9 cellular contexts compared by ENCODE assay signal in the genomic region with DNA sequence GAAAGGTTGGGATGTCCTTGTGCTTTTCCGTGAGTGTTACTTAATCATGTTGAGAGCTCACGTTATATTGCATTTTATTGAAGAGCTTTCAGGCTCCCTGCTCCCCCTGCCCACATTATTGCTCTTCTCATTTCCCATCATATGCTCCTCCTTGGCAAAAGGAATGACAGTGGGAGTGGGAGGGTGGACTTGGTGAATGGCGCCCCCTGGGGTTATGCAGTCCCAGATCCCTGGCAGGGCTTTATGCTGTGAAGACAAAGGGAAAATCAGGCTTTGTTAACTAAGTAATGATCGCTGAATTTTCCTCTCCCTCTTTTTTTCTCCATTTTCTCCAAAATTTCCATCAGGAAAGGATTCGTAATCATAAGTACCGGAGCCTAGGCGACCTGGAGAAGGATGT.
A peak's percentile ranks its signal among the peaks of the same experiment; 100 is the strongest.
DNase-seq lines count a peak whose midpoint lies in the region; ATAC-seq and TF ChIP-seq lines count a peak whose summit lies in the region.
"Had no signal": no experiment of that assay in that cellular context is flagged by ENCODE, and none has a peak within 500 bp of the region (broad histone marks: within the 10 kb centered on the region; RNA-seq: fewer than 3 reads in every experiment).

No MANE protein-coding gene starts in this region.

- H3K27me3 ChIP-seq in thoracic aorta (replicated peaks; ENCODE audit: insufficient read depth) = no peaks in the 10 kb centered on the region

- H3K27ac Mint-ChIP-seq in activated T-helper 1 cell treated with anti-CD3 and anti-CD28 coated beads, Interleukin-12 subunit alpha, Interleukin-12 subunit beta, Interleukin-2, Interleukin-4 antibody, amounts not matched to agents 30 ng/mL and 10 ng/mL and 1 ng/mL, durations not matched to agents 14 hours and 24 hours and 36 hours = no peak overlapping the region
- H3K27ac Mint-ChIP-seq: activated naive CD4-positive, alpha-beta T cell treated with anti-CD3 and anti-CD28 coated beads, Interleukin-2, amount 50 U/mL, for 24 hours had no signal

- intact Hi-C loops in Right ventricle myocardium inferior (cut with DNase I) (loop anchor here (2.0 kb wide), 1 partner anchor 49 kb away; no protein-coding TSS in a partner anchor), Right ventricle myocardium superior (cut with DNase I) (no loop called here), head of caudate nucleus (cut with DNase I) (no loop called here)
- intact Hi-C loops in activated T-helper 1 cell treated with anti-CD3 and anti-CD28 coated beads, Interleukin-12 subunit alpha, Interleukin-12 subunit beta, Interleukin-2, Interleukin-4 antibody, amounts not matched to agents 30 ng/mL and 10 ng/mL and 1 ng/mL, durations not matched to agents 14 hours and 24 hours and 36 hours (cut with micrococcal nuclease) = no loop called here

- H3K27ac ChIP-seq in RWPE1 (no peak overlapping the region), thoracic aorta (no peak overlapping the region)

- no peak overlapping the region for H3K4me3 ChIP-seq in thoracic aorta

- no peaks in the 10 kb centered on the region for H3K9me3 Mint-ChIP-seq in activated T-helper 1 cell treated with anti-CD3 and anti-CD28 coated beads, Interleukin-12 subunit alpha, Interleukin-12 subunit beta, Interleukin-2, Interleukin-4 antibody, amounts not matched to agents 30 ng/mL and 10 ng/mL and 1 ng/mL, durations not matched to agents 14 hours and 24 hours and 36 hours
- H3K9me3 Mint-ChIP-seq: activated naive CD4-positive, alpha-beta T cell treated with anti-CD3 and anti-CD28 coated beads, Interleukin-2, amount 50 U/mL, for 24 hours had no signal

- CTCF ChIA-PET in RWPE1 (lab: Yijun Ruan, JAX) = interaction anchor here (1.3 kb wide), 1 partner anchor 22 kb away, joined by 3 read pairs; no protein-coding TSS in a partner anchor

- DNase-seq in Right ventricle myocardium inferior (ENCODE audit: missing footprints) = peak; percentile 45
- DNase-seq in Right ventricle myocardium superior = no peak
- DNase-seq in RWPE1 (ENCODE audit: low spot score) = peak; percentile 0
- peak in 37 of 42 donors; percentile 17 to 76 (median 47) for DNase-seq in head of caudate nucleus
- DNase-seq in thoracic aorta (ENCODE audit: low spot score) = no peak
- no peak for DNase-seq in activated T-helper 1 cell treated with anti-CD3 and anti-CD28 coated beads, Interleukin-12 subunit alpha, Interleukin-12 subunit beta, Interleukin-2, Interleukin-4 antibody, amounts not matched to agents 30 ng/mL and 10 ng/mL and 1 ng/mL, durations not matched to agents 14 hours and 24 hours and 36 hours (ENCODE audit: low spot score)
- DNase-seq in SW 1271 (lab: John Stamatoyannopoulos, UW) = no peak

- TF ChIP-seq CTCF in RWPE1 (conservative IDR thresholded peaks at IDR 0.05; ENCODE audit: low read depth) = peak; percentile 28
- TF ChIP-seq CTCF in thoracic aorta (IDR thresholded peaks at IDR 0.05) = peak; percentile 47

- ATAC-seq in Right ventricle myocardium inferior (no peak), Right ventricle myocardium superior (ENCODE audit: poor library complexity) (no peak), thoracic aorta (ENCODE audit: insufficient number of reproducible peaks, low FRiP score, low read depth) (no peak), HG02938 (IDR thresholded peaks at IDR 0.05; ENCODE audit: unreplicated experiment) (no peak)

- no peaks in the 10 kb centered on the region for H3K4me1 ChIP-seq in thoracic aorta (ENCODE audit: control insufficient read depth in 1 of 2, low read depth in 2 of 2)

- H3K36me3 Mint-ChIP-seq in activated T-helper 1 cell treated with anti-CD3 and anti-CD28 coated beads, Interleukin-12 subunit alpha, Interleukin-12 subunit beta, Interleukin-2, Interleukin-4 antibody, amounts not matched to agents 30 ng/mL and 10 ng/mL and 1 ng/mL, durations not matched to agents 14 hours and 24 hours and 36 hours (ENCODE audit: low read depth) = peaks cover 26% of the 10 kb centered on the region

- peaks cover 13% of the 10 kb centered on the region for H3K36me3 ChIP-seq in thoracic aorta

- no peaks in the 10 kb centered on the region for H3K27me3 Mint-ChIP-seq in activated T-helper 1 cell treated with anti-CD3 and anti-CD28 coated beads, Interleukin-12 subunit alpha, Interleukin-12 subunit beta, Interleukin-2, Interleukin-4 antibody, amounts not matched to agents 30 ng/mL and 10 ng/mL and 1 ng/mL, durations not matched to agents 14 hours and 24 hours and 36 hours (ENCODE audit: insufficient read depth)
- H3K27me3 Mint-ChIP-seq: activated naive CD4-positive, alpha-beta T cell treated with anti-CD3 and anti-CD28 coated beads, Interleukin-2, amount 50 U/mL, for 24 hours had no signal

- H3K4me1 Mint-ChIP-seq in activated T-helper 1 cell treated with anti-CD3 and anti-CD28 coated beads, Interleukin-12 subunit alpha, Interleukin-12 subunit beta, Interleukin-2, Interleukin-4 antibody, amounts not matched to agents 30 ng/mL and 10 ng/mL and 1 ng/mL, durations not matched to agents 14 hours and 24 hours and 36 hours (ENCODE audit: low read depth) = no peaks in the 10 kb centered on the region
- H3K4me1 Mint-ChIP-seq: activated naive CD4-positive, alpha-beta T cell treated with anti-CD3 and anti-CD28 coated beads, Interleukin-2, amount 50 U/mL, for 24 hours had no signal

- no peaks in the 10 kb centered on the region for H3K9me3 ChIP-seq in thoracic aorta

- no peak overlapping the region for H3K4me3 Mint-ChIP-seq in activated T-helper 1 cell treated with anti-CD3 and anti-CD28 coated beads, Interleukin-12 subunit alpha, Interleukin-12 subunit beta, Interleukin-2, Interleukin-4 antibody, amounts not matched to agents 30 ng/mL and 10 ng/mL and 1 ng/mL, durations not matched to agents 14 hours and 24 hours and 36 hours
- H3K4me3 Mint-ChIP-seq: activated naive CD4-positive, alpha-beta T cell treated with anti-CD3 and anti-CD28 coated beads, Interleukin-2, amount 50 U/mL, for 24 hours had no signal

- POLR2A ChIA-PET in RWPE1 (lab: Yijun Ruan, JAX; ENCODE audit: low non-redundant PET) = no interaction called here

Comparison
In these comparisons a context has a peak if more than half of its experiments do, and no peak if none do; other contexts are left out.
1. DNase-seq: peak in Right ventricle myocardium inferior (single experiment), RWPE1 (single experiment) and head of caudate nucleus (37 of 42); none in Right ventricle myocardium superior (single experiment), thoracic aorta (single experiment), activated T-helper 1 cell treated with anti-CD3 and anti-CD28 coated beads, Interleukin-12 subunit alpha, Interleukin-12 subunit beta, Interleukin-2, Interleukin-4 antibody, amounts not matched to agents 30 ng/mL and 10 ng/mL and 1 ng/mL, durations not matched to agents 14 hours and 24 hours and 36 hours (single experiment) and SW 1271 (0 of 2).